In the genomic region with DNA sequence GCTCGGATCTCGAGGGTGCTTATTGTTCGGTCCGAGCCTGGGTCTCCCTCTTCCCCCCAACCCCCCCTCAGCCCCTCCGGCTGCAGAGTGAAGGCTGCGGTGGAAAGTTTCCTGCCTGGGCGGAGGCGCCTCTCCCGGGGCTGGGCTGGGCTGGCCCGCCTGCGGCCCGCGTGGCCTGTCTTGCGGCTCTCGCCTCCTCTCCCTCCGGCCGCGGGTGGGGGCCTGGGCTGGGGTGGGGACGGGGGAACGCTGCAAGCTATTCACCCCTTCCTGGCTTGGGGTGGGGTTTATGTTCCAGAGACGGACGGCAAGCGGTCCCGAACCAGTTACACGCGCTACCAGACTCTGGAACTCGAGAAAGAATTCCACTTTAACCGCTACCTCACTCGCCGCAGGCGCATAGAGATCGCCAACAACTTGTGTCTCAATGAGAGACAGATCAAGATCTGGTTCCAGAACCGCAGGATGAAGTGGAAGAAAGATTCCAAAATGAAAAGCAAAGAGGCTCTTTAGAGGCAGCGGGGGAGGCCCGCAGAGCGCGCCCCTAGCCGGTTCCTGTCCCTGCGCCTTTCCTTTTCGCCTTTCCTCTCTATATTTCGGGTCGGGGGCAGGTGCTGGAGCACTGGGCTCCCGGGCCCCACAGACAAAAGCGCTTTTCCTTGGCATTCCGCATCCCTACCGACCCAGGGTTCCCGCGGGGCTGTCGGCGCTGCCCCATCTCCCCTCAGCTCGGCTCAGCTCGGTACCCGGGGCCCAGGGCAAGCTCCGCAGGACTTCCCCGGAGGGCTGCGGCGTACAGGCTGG, we compare ENCODE assay signal across 9 cellular contexts. TPM values are rescaled to one million over a fixed set of nuclear protein-coding genes. Genes with fewer than 3 reads are reported as not detected.
A peak's percentile ranks its signal among the peaks of the same experiment; 100 is the strongest.
DNase-seq lines count a peak whose midpoint lies in the region; ATAC-seq and TF ChIP-seq lines count a peak whose summit lies in the region.
"Had no signal": no experiment of that assay in that cellular context is flagged by ENCODE, and none has a peak within 500 bp of the region (broad histone marks: within the 10 kb centered on the region; RNA-seq: fewer than 3 reads in every experiment).

No MANE protein-coding gene starts in this region.

- H3K9me3 Mint-ChIP-seq in neural progenitor cell = peaks cover 13% of the 10 kb centered on the region

- no peaks in the 10 kb centered on the region for H3K9me2 ChIP-seq in GM23248 (ENCODE audit: insufficient read depth)

- H3K4me3 ChIP-seq in GM23248 (peak overlapping the region; percentile 72), ascending aorta (peak overlapping the region; percentile 47 to 68), neural progenitor cell (no peak overlapping the region)

- no peaks in the 10 kb centered on the region for H3K36me3 ChIP-seq in GM23248 (ENCODE audit: low read depth)
- no peaks in the 10 kb centered on the region for H3K36me3 ChIP-seq in ascending aorta
- H3K36me3 ChIP-seq in neural progenitor cell = no peaks in the 10 kb centered on the region

- H3K27ac Mint-ChIP-seq in neural progenitor cell = no peak overlapping the region

- 16 to 25% methylated on average over 39 to 57 of the region's 57 CpGs for WGBS in GM23248 (ENCODE audit: low coverage in 1 of 2, low lambda C conversion rate in 2 of 2, missing lambda C conversion rate in 2 of 2), 2 experiments

- no peaks in the 10 kb centered on the region for H3K36me3 Mint-ChIP-seq in neural progenitor cell

- peak overlapping the region; percentile 94 for H3K4me2 ChIP-seq in GM23248 (ENCODE audit: unreplicated experiment)
- no peak overlapping the region for H3K4me2 ChIP-seq in neural progenitor cell

- H4K20me1 ChIP-seq in GM23248 (ENCODE audit: insufficient read depth) (no peaks in the 10 kb centered on the region), neural progenitor cell (ENCODE audit: low read depth) (peaks cover 79% of the 10 kb centered on the region)

- H3K9me3 ChIP-seq in GM23248 (ENCODE audit: low read depth) (no peaks in the 10 kb centered on the region), ascending aorta (no peaks in the 10 kb centered on the region), neural progenitor cell (ENCODE audit: low read depth) (no peaks in the 10 kb centered on the region)

- H3K4me1 Mint-ChIP-seq in neural progenitor cell = no peaks in the 10 kb centered on the region

- in situ Hi-C loops in GM23248 (cut with MboI) = no loop called here

- TF ChIP-seq CTCF in ascending aorta (IDR thresholded peaks at IDR 0.05) (no peak), neural progenitor cell (IDR thresholded peaks at IDR 0.05) (no peak)

- H3K27me3 ChIP-seq in GM23248 (replicated peaks; ENCODE audit: insufficient read depth) (no peaks in the 10 kb centered on the region), ascending aorta (no peaks in the 10 kb centered on the region), neural progenitor cell (peaks cover 100% of the 10 kb centered on the region)

- intact Hi-C loops in ascending aorta (cut with DNase I) = loop anchor here (2.0 to 5.0 kb wide), 3 partner anchors 15 to 108 kb away; no protein-coding TSS in a partner anchor

- ATAC-seq in GM21526 (IDR thresholded peaks at IDR 0.05; ENCODE audit: low FRiP score, unreplicated experiment) (no peak), HG02840 (IDR thresholded peaks at IDR 0.05; ENCODE audit: low FRiP score, unreplicated experiment) (no peak)

- DNase-seq in GM23248 (peak; percentile 74), ascending aorta (ENCODE audit: low spot score in 2 of 2) (no peak), neural progenitor cell (ENCODE audit: low spot score) (no peak), KG1 (lab: John Stamatoyannopoulos, UW) (no peak)
- DNase-seq: central memory CD4-positive, alpha-beta T cell; RPMI8226 had no signal

- peaks cover 69% of the 10 kb centered on the region for H3K79me2 ChIP-seq in GM23248 (ENCODE audit: insufficient read depth)
- H3K79me2 ChIP-seq in neural progenitor cell (ENCODE audit: low read depth) = no peaks in the 10 kb centered on the region
- H3K79me2 ChIP-seq: parathyroid adenoma had no signal

- H3K9ac ChIP-seq in GM23248 (peak overlapping the region; percentile 97), neural progenitor cell (no peak overlapping the region)
- H3K9ac ChIP-seq: parathyroid adenoma had no signal

- H3K27me3 Mint-ChIP-seq in neural progenitor cell (ENCODE audit: insufficient read depth, low read depth) = peaks cover 87% of the 10 kb centered on the region

- H3K4me1 ChIP-seq in GM23248 (ENCODE audit: insufficient read depth) (peaks cover 28% of the 10 kb centered on the region), ascending aorta (peaks cover 0 to 5% of the 10 kb centered on the region in 2 donors), neural progenitor cell (no peaks in the 10 kb centered on the region)
- H3K4me1 ChIP-seq: parathyroid adenoma had no signal

- peak overlapping the region; percentile 70 for H2AFZ ChIP-seq in GM23248
- H2AFZ ChIP-seq in neural progenitor cell (replicated peaks) = peak overlapping the region; percentile 38
- H2AFZ ChIP-seq: parathyroid adenoma had no signal

- H3K4me3 Mint-ChIP-seq in neural progenitor cell = no peak overlapping the region

- H3F3A ChIP-seq in GM23248 (ENCODE audit: insufficient read depth) (peaks cover 16% of the 10 kb centered on the region; the same call in 1 of the 2 replicates), neural progenitor cell (ENCODE audit: low read depth) (no peaks in the 10 kb centered on the region)

- peak overlapping the region; percentile 99 for H3K27ac ChIP-seq in GM23248
- no peak overlapping the region for H3K27ac ChIP-seq in ascending aorta
- no peak overlapping the region for H3K27ac ChIP-seq in neural progenitor cell
- H3K27ac ChIP-seq: parathyroid adenoma had no signal

RNA-seq across cellular contexts. Expression of gene HOXC5, which starts 1.3 kb away (rescaled TPM):
- total RNA-seq in GM23248 (2014; rRNA removed; shearing (Covaris generic)) = 1.1 and 1.8 TPM in 2 replicates
- 0.65 and 1.3 TPM in 2 replicates for polyA plus RNA-seq in GM23248 (2016; fragmentation: Nextera tagmentation; extraction: Ambion mirVana)
- total RNA-seq in ascending aorta (not detected), neural progenitor cell (ENCODE audit: low replicate concordance) (not detected in 2 replicates)

RNA-seq across cellular contexts. Expression of gene HOXC6, which starts 5.9 kb away (rescaled TPM):
- 3.6 and 4.9 TPM in 2 replicates for total RNA-seq in GM23248 (2014; rRNA removed; shearing (Covaris generic))
- polyA plus RNA-seq in GM23248 (2016; fragmentation: Nextera tagmentation; extraction: Ambion mirVana) = 19.9 and 20.5 TPM in 2 replicates
- 7.6 TPM for total RNA-seq in ascending aorta
- total RNA-seq in neural progenitor cell (ENCODE audit: low replicate concordance) = not detected in 2 replicates

RNA-seq across cellular contexts. Expression of gene HOXC4, which starts 19.5 kb away (rescaled TPM):
- total RNA-seq in GM23248 (2014; rRNA removed; shearing (Covaris generic)) = 2.2 and 3.4 TPM in 2 replicates
- 2.3 and 3.1 TPM in 2 replicates for polyA plus RNA-seq in GM23248 (2016; fragmentation: Nextera tagmentation; extraction: Ambion mirVana)
- total RNA-seq in ascending aorta = 0.32 TPM
- not detected in 2 replicates for total RNA-seq in neural progenitor cell (ENCODE audit: low replicate concordance)

RNA-seq across cellular contexts. Expression of gene HOXC8, which starts 25.4 kb away (rescaled TPM):
- total RNA-seq in GM23248 (2014; rRNA removed; shearing (Covaris generic)) = 3.8 and 11.3 TPM in 2 replicates
- polyA plus RNA-seq in GM23248 (2016; fragmentation: Nextera tagmentation; extraction: Ambion mirVana) = 16.7 and 20.8 TPM in 2 replicates
- total RNA-seq in ascending aorta = 8.9 TPM
- not detected in 2 replicates for total RNA-seq in neural progenitor cell (ENCODE audit: low replicate concordance)

RNA-seq across cellular contexts. Expression of gene HOXC9, which starts 34.2 kb away (rescaled TPM):
- total RNA-seq in GM23248 (2014; rRNA removed; shearing (Covaris generic)) = 2.5 and 3.7 TPM in 2 replicates
- polyA plus RNA-seq in GM23248 (2016; fragmentation: Nextera tagmentation; extraction: Ambion mirVana) = 5.5 and 6.0 TPM in 2 replicates
- total RNA-seq in ascending aorta = 1.2 TPM
- total RNA-seq in neural progenitor cell (ENCODE audit: low replicate concordance) = not detected in 2 replicates
